9 cellular contexts compared by ENCODE assay signal in genomic region chr15:91116379-91117067, GRCh38. TPM values are rescaled to one million over a fixed set of nuclear protein-coding genes. Genes with fewer than 3 reads are reported as not detected.
DNase-seq lines count a peak whose midpoint lies in the region; ATAC-seq and TF ChIP-seq lines count a peak whose summit lies in the region.
"Had no signal": no experiment of that assay in that cellular context is flagged by ENCODE, and none has a peak within 500 bp of the region (broad histone marks: within the 10 kb centered on the region; RNA-seq: fewer than 3 reads in every experiment).

No MANE protein-coding gene starts in this region.

- BruUV-seq in Panc1 (replicated peaks; lab: Mats Ljungman, UMichigan): no TSS peak

- H3K27ac Mint-ChIP-seq in progenitor cell of endocrine pancreas: peak overlapping the region; percentile 92
- H3K27ac Mint-ChIP-seq: IgD-negative memory B cell had no signal

- peak overlapping the region; percentile 37 for H3K4me3 Mint-ChIP-seq in progenitor cell of endocrine pancreas (ENCODE audit: low read depth)
- H3K4me3 Mint-ChIP-seq: IgD-negative memory B cell had no signal

- CTCF ChIA-PET in Panc1 (lab: Charles Lee): no interaction called here

- peaks cover 6% of the 10 kb centered on the region for H3K9me3 Mint-ChIP-seq in progenitor cell of endocrine pancreas (ENCODE audit: low read depth)
- H3K9me3 Mint-ChIP-seq: IgD-negative memory B cell had no signal

- TF ChIP-seq CTCF in Panc1 (IDR thresholded peaks at IDR 0.05) (no peak), progenitor cell of endocrine pancreas (IDR thresholded peaks at IDR 0.05; ENCODE audit: unreplicated experiment) (no peak)

- no peaks in the 10 kb centered on the region for H3K36me3 ChIP-seq in Panc1 (ENCODE audit: control insufficient read depth, insufficient read depth, low read length)

- intact Hi-C loops in Panc1 (cut with micrococcal nuclease; ENCODE audit: unreplicated experiment): no loop called here

- in situ Hi-C loops in Panc1 (cut with HindIII; ENCODE audit: low pct_unique_long_range_greater_than_20kb, low sequenced_read_pairs): no loop called here

- POLR2A ChIA-PET in Panc1 (lab: Charles Lee): no interaction called here

- DNase-seq in GM19240 (ENCODE audit: insufficient read length, low spot score) (peak; percentile 34), Panc1 (ENCODE audit: low read depth, low spot score) (no peak), progenitor cell of endocrine pancreas (ENCODE audit: low spot score, unreplicated experiment) (no peak), SIG-M5 (lab: John Stamatoyannopoulos, UW) (no peak), superior temporal gyrus (ENCODE audit: extremely low spot score) (no peak), activated gamma-delta T cell treated with Interleukin-2 at 50 U/mL for 16 hours (no peak)
- no peak for DNase-seq in stimulated activated CD4-positive, alpha-beta T cell treated with anti-CD3 and anti-CD28 coated beads, Interleukin-15, amount 100 ng/mL, for 24 hours

- H3K27me3 Mint-ChIP-seq in progenitor cell of endocrine pancreas: peaks cover 14% of the 10 kb centered on the region

- H3K27me3 ChIP-seq in Panc1 (ENCODE audit: control insufficient read depth, insufficient read depth, low read length): peaks cover 10% of the 10 kb centered on the region; the same call in 1 of the 2 replicates

- no peak overlapping the region for H3K27ac ChIP-seq in Panc1 (ENCODE audit: low read length)

- H3K9me3 ChIP-seq in Panc1 (ENCODE audit: control insufficient read depth, insufficient read depth, low read depth, low read length): no peaks in the 10 kb centered on the region

- H3K4me1 Mint-ChIP-seq in progenitor cell of endocrine pancreas (ENCODE audit: low read depth): peaks cover 16% of the 10 kb centered on the region
- H3K4me1 Mint-ChIP-seq: IgD-negative memory B cell had no signal

- peaks cover 11% of the 10 kb centered on the region for H3K36me3 Mint-ChIP-seq in progenitor cell of endocrine pancreas (ENCODE audit: insufficient read depth)
- H3K36me3 Mint-ChIP-seq: IgD-negative memory B cell had no signal

- H3K4me3 ChIP-seq in Panc1 (ENCODE audit: low read depth in 2 of 2, low read length in 2 of 2): no peak overlapping the region

- no peaks in the 10 kb centered on the region for H3K4me1 ChIP-seq in Panc1 (ENCODE audit: control insufficient read depth, insufficient read depth, low read length)

- ATAC-seq in HG03039 (IDR thresholded peaks at IDR 0.05; ENCODE audit: unreplicated experiment): peak; percentile 93
- peak; percentile 51; the same call in 1 of the 2 replicates for ATAC-seq in Panc1

RNA-seq across cellular contexts. Expression of gene SV2B, which starts 16.5 kb away (rescaled TPM):
- total RNA-seq in Panc1 (2021; ENCODE audit: unreplicated experiment) (not detected), progenitor cell of endocrine pancreas (19.9 and 24.9 TPM in 2 replicates)
- not detected for polyA plus RNA-seq in Panc1 (2012; ENCODE audit: insufficient read length)

Comparison
In these comparisons a context has a peak if more than half of its experiments do, and no peak if none do; other contexts are left out.
1. RNA of gene SV2B, which starts 16.5 kb away (total RNA-seq): 19.9 to 24.9 TPM in progenitor cell of endocrine pancreas; not detected in Panc1 (single experiment); every median in the first group is over 10 times any median in the second.